In the genomic region with DNA sequence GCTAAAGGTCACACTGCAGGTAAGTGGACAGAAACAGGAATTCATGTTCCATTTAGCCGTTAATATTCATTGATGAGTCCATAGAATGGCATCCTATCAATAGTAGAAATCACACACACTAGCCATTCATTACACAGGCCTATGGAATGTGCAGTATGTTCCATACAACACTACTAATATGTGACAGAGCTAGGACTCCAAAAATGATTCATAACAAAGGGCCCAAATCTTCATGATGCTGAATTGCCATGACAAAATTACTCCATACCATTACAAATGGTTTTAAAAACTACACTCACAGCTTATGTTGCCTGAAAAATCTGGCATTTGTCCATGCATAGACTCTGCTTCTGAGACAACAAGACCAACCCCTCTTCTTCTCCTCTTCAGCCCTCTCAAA, we compare ENCODE assay signal across 22 cellular contexts.
A peak's percentile ranks its signal among the peaks of the same experiment; 100 is the strongest.
DNase-seq lines count a peak whose midpoint lies in the region; ATAC-seq, FAIRE-seq and TF ChIP-seq lines count a peak whose summit lies in the region.
"Had no signal": no experiment of that assay in that cellular context is flagged by ENCODE, and none has a peak within 500 bp of the region (broad histone marks: within the 10 kb centered on the region; RNA-seq: fewer than 3 reads in every experiment).

No MANE protein-coding gene starts in this region.

- in situ Hi-C loops in GM13976 (cut with MboI; ENCODE audit: low sequenced_read_pairs, unreplicated experiment) = no loop called here

- intact Hi-C loops in Right ventricle myocardium superior (cut with DNase I) = no loop called here

- FAIRE-seq in RCC 7860 (lab: Jason Lieb, UNC) (no peak), H54 (lab: Jason Lieb, UNC) (no peak)
- FAIRE-seq: G401.6, GM12891 had no signal

- no peak for ATAC-seq in Right ventricle myocardium superior (ENCODE audit: poor library complexity)
- ATAC-seq: activated CD4-positive, CD25-positive, alpha-beta regulatory T cell treated with anti-CD3 and anti-CD28 coated beads, Interleukin-2, amount 50 U/mL, for 24 hours; activated T-helper 17 cell treated with anti-CD3 and anti-CD28 coated beads, Interleukin-2, amount 50 U/mL, for 72 hours; lower lobe of right lung; Panc1; right lobe of liver had no signal

- peak; percentile 91 for DNase-seq in EL
- peak; percentile 76 for DNase-seq in RCC 7860 (ENCODE audit: low spot score)
- peak; percentile 58 for DNase-seq in fibroblast of mammary gland (ENCODE audit: low read depth)
- DNase-seq in renal cortical epithelial cell (ENCODE audit: low read depth) = peak; percentile 43
- DNase-seq in Right ventricle myocardium superior = no peak
- DNase-seq in H54 (ENCODE audit: insufficient read length, low spot score) = no peak
- DNase-seq in erythroblast (lab: John Stamatoyannopoulos, UW) = no peak
- DNase-seq in GM13976 (ENCODE audit: low spot score) = no peak
- DNase-seq: amygdala; endodermal cell; lower lobe of right lung; NCI-H1436; NCI-H774; right lobe of liver; stimulated activated CD4-positive, alpha-beta T cell treated with anti-CD3 and anti-CD28 coated beads, Interleukin-1b, Interleukin-23, amount 100 ng/mL, for 48 hours; T1000 had no signal

- no peak for TF ChIP-seq CTCF in fibroblast of mammary gland (conservative IDR thresholded peaks at IDR 0.05; ENCODE audit: control insufficient read depth, insufficient read depth, low read depth, low read length)
- no peak for TF ChIP-seq CTCF in GM13976 (IDR thresholded peaks at IDR 0.05; ENCODE audit: borderline replicate concordance, control extremely low read depth, extremely low read depth, insufficient read depth, missing control alignments)

- TF ChIP-seq POLR2A in H54 (IDR thresholded peaks at IDR 0.05; ENCODE audit: low read depth, low read length) (no peak), erythroblast (IDR thresholded peaks at IDR 0.05; ENCODE audit: low read length) (no peak)

- H3K4me3 ChIP-seq in fibroblast of mammary gland (ENCODE audit: control insufficient read depth, low read depth, low read length) = no peak overlapping the region
- H3K4me3 ChIP-seq: lower lobe of right lung, right lobe of liver, SK-N-MC had no signal

Comparison
In these comparisons a context has a peak if more than half of its experiments do, and no peak if none do; other contexts are left out.
1. DNase-seq: peak in EL (single experiment), RCC 7860 (single experiment), fibroblast of mammary gland (single experiment) and renal cortical epithelial cell (single experiment); none in Right ventricle myocardium superior (single experiment), H54 (single experiment), erythroblast (0 of 2) and GM13976 (single experiment).